29 cellular contexts compared by ENCODE assay signal in the genomic region with DNA sequence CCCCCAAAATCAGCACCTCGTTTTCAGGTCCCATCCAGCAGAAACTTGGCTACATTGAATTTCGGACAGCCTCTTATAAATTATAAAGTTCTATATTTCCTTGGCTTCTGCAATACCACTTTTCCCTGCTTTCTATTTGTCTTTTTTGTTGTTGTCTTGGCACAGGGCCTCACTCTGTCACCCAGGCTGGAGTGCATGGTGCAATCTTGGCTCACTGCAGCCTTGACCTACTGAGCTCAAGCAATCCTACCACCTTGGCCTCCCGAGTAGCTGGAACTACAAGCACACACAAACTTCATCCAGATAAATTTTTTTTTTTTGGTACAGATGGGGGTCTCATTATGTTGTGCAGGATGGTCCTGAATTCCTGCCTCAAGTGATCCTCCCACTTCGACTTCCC. TPM values are rescaled to one million over a fixed set of nuclear protein-coding genes. Genes with fewer than 3 reads are reported as not detected.
"Had no signal": no experiment of that assay in that cellular context is flagged by ENCODE, and none has a peak within 500 bp of the region (broad histone marks: within the 10 kb centered on the region; RNA-seq: fewer than 3 reads in every experiment).

No MANE protein-coding gene starts in this region.

- H3K4me3 Mint-ChIP-seq: dendritic cell treated with granulocyte-macrophage colony-stimulating factor and Interleukin-4, amounts not matched to agents 40 ng/mL and 50 ng/mL, for 4 days; effector memory CD8-positive, alpha-beta T cell; endodermal cell had no signal

- H3K27ac ChIP-seq: colonic mucosa, coronary artery, dorsolateral prefrontal cortex, epithelial cell of prostate, esophagus muscularis mucosa, esophagus squamous epithelium, foreskin keratinocyte, gastrocnemius medialis, gastroesophageal sphincter, heart left ventricle, heart right ventricle had no signal

- H3K4me1 ChIP-seq: colonic mucosa, esophagus muscularis mucosa, esophagus squamous epithelium, foreskin keratinocyte, gastrocnemius medialis, gastroesophageal sphincter, heart left ventricle, heart right ventricle had no signal

- H3K9me3 ChIP-seq: colonic mucosa, esophagus muscularis mucosa, esophagus squamous epithelium, gastrocnemius medialis, gastroesophageal sphincter, heart left ventricle, heart right ventricle had no signal

- H3K36me3 ChIP-seq: colonic mucosa, esophagus muscularis mucosa, esophagus squamous epithelium, gastrocnemius medialis, gastroesophageal sphincter, heart left ventricle, heart right ventricle had no signal

- ATAC-seq: effector memory CD8-positive, alpha-beta T cell; esophagus mucosa; foreskin keratinocyte; gastrocnemius medialis; gastroesophageal sphincter; heart left ventricle; heart right ventricle had no signal

- H3K27me3 Mint-ChIP-seq: dendritic cell treated with granulocyte-macrophage colony-stimulating factor and Interleukin-4, amounts not matched to agents 40 ng/mL and 50 ng/mL, for 4 days had no signal

- H3K9me3 Mint-ChIP-seq: dendritic cell treated with granulocyte-macrophage colony-stimulating factor and Interleukin-4, amounts not matched to agents 40 ng/mL and 50 ng/mL, for 4 days; effector memory CD8-positive, alpha-beta T cell had no signal

- H3K27ac Mint-ChIP-seq: dendritic cell treated with granulocyte-macrophage colony-stimulating factor and Interleukin-4, amounts not matched to agents 40 ng/mL and 50 ng/mL, for 4 days; effector memory CD8-positive, alpha-beta T cell; endodermal cell had no signal

- H3K4me3 ChIP-seq: colonic mucosa, coronary artery, dorsolateral prefrontal cortex, esophagus muscularis mucosa, esophagus squamous epithelium, gastrocnemius medialis, gastroesophageal sphincter, heart left ventricle, heart right ventricle had no signal

- DNase-seq: colonic mucosa; cortex of kidney; dermis blood vessel endothelial cell; dorsolateral prefrontal cortex; effector CD4-positive, alpha-beta T cell; effector CD8-positive, alpha-beta T cell; effector memory CD4-positive, alpha-beta T cell; effector memory CD8-positive, alpha-beta T cell; endodermal cell; erythroblast; esophagus squamous epithelium; foreskin fibroblast; foreskin keratinocyte; foreskin melanocyte; gastrocnemius medialis; glutamatergic neuron; head of caudate nucleus; heart left ventricle; heart right ventricle had no signal

- H3K27me3 ChIP-seq: colonic mucosa, gastrocnemius medialis had no signal

RNA-seq across cellular contexts. Expression of gene HECW1, which starts 55.3 kb away (rescaled TPM):
- total RNA-seq: dermis blood vessel endothelial cell, dermis microvascular lymphatic vessel endothelial cell, endothelial cell of umbilical vein, epithelial cell of proximal tubule, foreskin keratinocyte, glomerular endothelial cell had no signal
- polyA plus RNA-seq: endothelial cell of umbilical vein, heart left ventricle had no signal
